16 cellular contexts compared by ENCODE assay signal in genomic region chr3:112004664-112005063, GRCh38. TPM values are rescaled to one million over a fixed set of nuclear protein-coding genes. Genes with fewer than 3 reads are reported as not detected.
"Had no signal": no experiment of that assay in that cellular context is flagged by ENCODE, and none has a peak within 500 bp of the region (broad histone marks: within the 10 kb centered on the region; RNA-seq: fewer than 3 reads in every experiment).

No MANE protein-coding gene starts in this region.

- H3K27me3 ChIP-seq: thyroid gland had no signal

- H3K4me3 ChIP-seq: lung, SK-N-MC, thyroid gland had no signal

- H3K27me3 Mint-ChIP-seq: naive thymus-derived CD4-positive, alpha-beta T cell; T-cell had no signal

- H3K4me3 Mint-ChIP-seq: naive thymus-derived CD4-positive, alpha-beta T cell; T-cell had no signal

- H3K9me3 Mint-ChIP-seq: T-cell had no signal

- H3K36me3 ChIP-seq: thyroid gland had no signal

- H3K27ac ChIP-seq: SK-N-MC, thyroid gland had no signal

- ATAC-seq: naive thymus-derived CD4-positive, alpha-beta T cell; T-cell had no signal

- H3K9me3 ChIP-seq: thyroid gland had no signal

- DNase-seq: activated CD4-positive, alpha-beta T cell treated with anti-CD3 and anti-CD28 coated beads, Interleukin-2, amount 50 U/mL, for 1 hour; activated naive CD4-positive, alpha-beta T cell; activated T-cell treated with anti-CD3 and anti-CD28 coated beads, Interleukin-2, amount 50 U/mL, for 48 hours; amniotic stem cell; dermis blood vessel endothelial cell; erythroblast; hypothalamus; naive thymus-derived CD4-positive, alpha-beta T cell; stimulated activated CD4-positive, alpha-beta T cell treated with anti-CD3 and anti-CD28 coated beads, Interleukin-4, amount 100 ng/mL, for 1 hour; stimulated activated CD8-positive, alpha-beta memory T cell treated with anti-CD3 and anti-CD28 coated beads, Interleukin-4, amount 100 ng/mL, for 48 hours; T-cell; thyroid gland had no signal

- H3K36me3 Mint-ChIP-seq: T-cell had no signal

RNA-seq across cellular contexts. Expression of gene TAGLN3, which starts 5.9 kb away (rescaled TPM):
- total RNA-seq: mononuclear cell, T-cell had no signal
- polyA plus RNA-seq: naive thymus-derived CD4-positive, alpha-beta T cell had no signal

RNA-seq across cellular contexts. Expression of gene TMPRSS7, which starts 29.9 kb away (rescaled TPM):
- total RNA-seq: dermis blood vessel endothelial cell; mononuclear cell; naive thymus-derived CD4-positive, alpha-beta T cell; omental fat pad had no signal
